ENCODE assay signal across 17 cellular contexts in genomic region chr17:17873450-17873991, GRCh38. TPM values are rescaled to one million over a fixed set of nuclear protein-coding genes. Genes with fewer than 3 reads are reported as not detected.
A peak's percentile ranks its signal among the peaks of the same experiment; 100 is the strongest.
DNase-seq lines count a peak whose midpoint lies in the region; ATAC-seq and TF ChIP-seq lines count a peak whose summit lies in the region.
"Had no signal": no experiment of that assay in that cellular context is flagged by ENCODE, and none has a peak within 500 bp of the region (broad histone marks: within the 10 kb centered on the region; RNA-seq: fewer than 3 reads in every experiment).

No MANE protein-coding gene starts in this region.

- intact Hi-C loops in CD14-positive monocyte (cut with micrococcal nuclease): no loop called here
- intact Hi-C loops in lower lobe of right lung (cut with DNase I): no loop called here

- peaks cover 33% of the 10 kb centered on the region for H3K4me1 ChIP-seq in lower lobe of right lung
- H3K4me1 ChIP-seq in suprapubic skin: peaks cover 46% of the 10 kb centered on the region

- no peak overlapping the region for H3K4me3 ChIP-seq in lower lobe of right lung
- no peak overlapping the region for H3K4me3 ChIP-seq in suprapubic skin

- no peak for TF ChIP-seq POLR2A in suprapubic skin (IDR thresholded peaks at IDR 0.05)

- H3K9me3 ChIP-seq in lower lobe of right lung: no peaks in the 10 kb centered on the region
- no peaks in the 10 kb centered on the region for H3K9me3 ChIP-seq in suprapubic skin

- no peaks in the 10 kb centered on the region for H3K9me3 Mint-ChIP-seq in CD14-positive monocyte
- H3K9me3 Mint-ChIP-seq: CD8-positive, alpha-beta memory T cell had no signal

- H3K4me1 Mint-ChIP-seq in CD14-positive monocyte: peaks cover 4% of the 10 kb centered on the region
- H3K4me1 Mint-ChIP-seq: B cell; CD8-positive, alpha-beta memory T cell had no signal

- no peak for DNase-seq in CD14-positive monocyte (ENCODE audit: low spot score)
- no peak for DNase-seq in lower lobe of right lung
- peak in 12 of 49 donors; percentile 9 to 45 (median 20) for DNase-seq in substantia nigra (lab: John Stamatoyannopoulos, UW)
- DNase-seq in HuH-7.5 (ENCODE audit: low spot score): no peak
- DNase-seq in cerebellar cortex (ENCODE audit: low spot score): no peak
- no peak for DNase-seq in suprapubic skin (ENCODE audit: low spot score in 2 of 2)
- DNase-seq: ACHN; CD8-positive, alpha-beta memory T cell; DND-41; NCI-H1436 treated with DMSO at 0.1 percent for 48 hours; NCI-H2081; NCI-H510A treated with DMSO at 0.1 percent for 48 hours; NCI-H82 had no signal

- peaks cover 67 to 77% of the 10 kb centered on the region in 2 donors for H3K36me3 Mint-ChIP-seq in CD14-positive monocyte

- peak overlapping the region; percentile 50 for H3K27ac ChIP-seq in VCaP
- H3K27ac ChIP-seq in lower lobe of right lung: peak overlapping the region; percentile 19
- peak overlapping the region; percentile 50 for H3K27ac ChIP-seq in substantia nigra (ENCODE audit: low read depth, low read length, poor library complexity, severe bottlenecking)
- no peak overlapping the region for H3K27ac ChIP-seq in suprapubic skin
- H3K27ac ChIP-seq: KMS-11 had no signal

- peak overlapping the region in 5 of 7 donors; percentile 6 to 63 (median 39) for H3K27ac Mint-ChIP-seq in CD14-positive monocyte
- H3K27ac Mint-ChIP-seq: B cell had no signal

- TF ChIP-seq EP300 in suprapubic skin (IDR thresholded peaks at IDR 0.05): no peak

- no peaks in the 10 kb centered on the region for H3K27me3 Mint-ChIP-seq in CD14-positive monocyte (ENCODE audit: low read depth in 3 of 3)
- H3K27me3 Mint-ChIP-seq: B cell; CD8-positive, alpha-beta memory T cell had no signal

- ATAC-seq in lower lobe of right lung: no peak
- ATAC-seq: HCT116 had no signal

- H3K27me3 ChIP-seq in lower lobe of right lung (ENCODE audit: low read depth) (no peaks in the 10 kb centered on the region), suprapubic skin (no peaks in the 10 kb centered on the region)

- 87% methylated on average over 8 of the region's 8 CpGs for WGBS in suprapubic skin

- H3K36me3 ChIP-seq in lower lobe of right lung (peaks cover 45% of the 10 kb centered on the region), suprapubic skin (peaks cover 19% of the 10 kb centered on the region)

- H3K4me3 Mint-ChIP-seq in CD14-positive monocyte: no peak overlapping the region
- H3K4me3 Mint-ChIP-seq: B cell; CD8-positive, alpha-beta memory T cell had no signal

- TF ChIP-seq CTCF in CD14-positive monocyte (IDR thresholded peaks at IDR 0.05) (no peak), VCaP (conservative IDR thresholded peaks at IDR 0.05) (no peak), lower lobe of right lung (IDR thresholded peaks at IDR 0.05) (no peak), suprapubic skin (IDR thresholded peaks at IDR 0.05) (no peak)

RNA-seq across cellular contexts. Expression of gene SREBF1, which starts 36.7 kb away (rescaled TPM):
- polyA plus RNA-seq in CD14-positive monocyte: 10 to 100 TPM in 1 of 2 donors, 1 to 10 TPM in 1; 7.6 to 10.5 TPM
- total RNA-seq in lower lobe of right lung (77.2 TPM), suprapubic skin (100 to 1,000 TPM in 2 of 4 donors, 10 to 100 TPM in 2; 78.1 to 124 (median 91.7) TPM)
